16 cellular contexts compared by ENCODE assay signal in genomic region chr4:8939160-8939855, GRCh38.
A peak's percentile ranks its signal among the peaks of the same experiment; 100 is the strongest.
DNase-seq lines count a peak whose midpoint lies in the region; ATAC-seq and TF ChIP-seq lines count a peak whose summit lies in the region.
"Had no signal": no experiment of that assay in that cellular context is flagged by ENCODE, and none has a peak within 500 bp of the region (broad histone marks: within the 10 kb centered on the region; RNA-seq: fewer than 3 reads in every experiment).

No MANE protein-coding gene starts in this region.

- H3K27ac Mint-ChIP-seq in WTC11 = no peak overlapping the region
- H3K27ac Mint-ChIP-seq in stimulated activated memory B cell treated with anti-CD40 and anti-IgM and Interleukin-4, amounts not matched to agents 10 μg/mL and 1 μg/mL and 100 μg/mL, for 72 hours = no peak overlapping the region

- no peak overlapping the region for H3K4me2 ChIP-seq in mesenchymal stem cell (ENCODE audit: low read length, poor library complexity, severe bottlenecking)

- H3K4ac ChIP-seq in mesenchymal stem cell (ENCODE audit: low read depth in 1 of 2, low read length in 2 of 2) = no peak overlapping the region

- H3K36me3 Mint-ChIP-seq in WTC11 = peaks cover 24% of the 10 kb centered on the region
- H3K36me3 Mint-ChIP-seq in stimulated activated memory B cell treated with anti-CD40 and anti-IgM and Interleukin-4, amounts not matched to agents 10 μg/mL and 1 μg/mL and 100 μg/mL, for 72 hours = no peaks in the 10 kb centered on the region

- H2BK15ac ChIP-seq in mesenchymal stem cell (ENCODE audit: low read depth, poor library complexity, severe bottlenecking) = no peak overlapping the region

- no peak overlapping the region for H4K91ac ChIP-seq in mesenchymal stem cell (ENCODE audit: low read length)

- peaks cover 53% of the 10 kb centered on the region for H3K9me3 Mint-ChIP-seq in WTC11
- peaks cover 6% of the 10 kb centered on the region for H3K9me3 Mint-ChIP-seq in stimulated activated memory B cell treated with anti-CD40 and anti-IgM and Interleukin-4, amounts not matched to agents 10 μg/mL and 1 μg/mL and 100 μg/mL, for 72 hours

- no peak overlapping the region for H2BK5ac ChIP-seq in mesenchymal stem cell (ENCODE audit: low read depth, low read length, poor library complexity, severe bottlenecking)

- H3K23ac ChIP-seq in mesenchymal stem cell (ENCODE audit: low read length in 2 of 2) = no peak overlapping the region

- H3K9ac ChIP-seq in HUES6 (ENCODE audit: low read length) (no peak overlapping the region), mesenchymal stem cell (ENCODE audit: low read length) (no peak overlapping the region)

- H2BK120ac ChIP-seq in mesenchymal stem cell (ENCODE audit: low read depth, low read length) = no peak overlapping the region

- no peak overlapping the region for H3K14ac ChIP-seq in mesenchymal stem cell (ENCODE audit: low read length in 2 of 2)

- H3K4me1 ChIP-seq in HUES6 (ENCODE audit: control insufficient read depth, insufficient read depth, low read length) (peaks cover 9% of the 10 kb centered on the region), mucosa of descending colon (ENCODE audit: low read depth) (no peaks in the 10 kb centered on the region), mesenchymal stem cell (ENCODE audit: control insufficient read depth, insufficient read depth, low read depth, low read length) (no peaks in the 10 kb centered on the region)
- H3K4me1 ChIP-seq: Caco-2 had no signal

- no peak for DNase-seq in WTC11 (ENCODE audit: low spot score)
- DNase-seq in mucosa of descending colon = no peak
- DNase-seq in dorsolateral prefrontal cortex = no peak
- DNase-seq in mesenchymal stem cell = no peak
- no peak for DNase-seq in nucleus accumbens (lab: John Stamatoyannopoulos, UW)
- DNase-seq: Caco-2, GOT3, IMR-90, Karpas-422, MM.1S, NCI-H1105, NCI-H1694, NCI-H510A treated with DMSO at 0.1 percent for 48 hours, SHP77 had no signal

- intact Hi-C loops in mucosa of descending colon (cut with DNase I, micrococcal nuclease) (no loop called here), dorsolateral prefrontal cortex (cut with DNase I) (no loop called here)

- CTCF ChIA-PET in WTC11 (lab: Charles Lee) = no interaction called here

- H2BK12ac ChIP-seq in mesenchymal stem cell (ENCODE audit: low read length in 2 of 2) = no peak overlapping the region

- H3K27me3 ChIP-seq in HUES6 (ENCODE audit: control insufficient read depth, insufficient read depth, low read length) (peaks cover 26% of the 10 kb centered on the region; the same call in 1 of the 2 replicates), dorsolateral prefrontal cortex (peaks cover 0 to 38% (median 20%) of the 10 kb centered on the region in 45 donors), mesenchymal stem cell (ENCODE audit: control insufficient read depth in 1 of 2, insufficient read depth in 1 of 2, low read length in 2 of 2) (peaks cover 0 to 4% of the 10 kb centered on the region in 2 experiments)

- H4K8ac ChIP-seq in mesenchymal stem cell (ENCODE audit: low read length) = no peak overlapping the region

- no peak overlapping the region for H3K27ac ChIP-seq in HUES6 (ENCODE audit: low read depth, low read length)
- no peak overlapping the region for H3K27ac ChIP-seq in dorsolateral prefrontal cortex
- H3K27ac ChIP-seq in mesenchymal stem cell (ENCODE audit: low read length, poor library complexity, severe bottlenecking) = no peak overlapping the region

- no peak overlapping the region for H2AFZ ChIP-seq in mesenchymal stem cell (ENCODE audit: low read depth, low read length)

- H3K27me3 Mint-ChIP-seq in WTC11 (ENCODE audit: low read depth) = peaks cover 17% of the 10 kb centered on the region
- H3K27me3 Mint-ChIP-seq in stimulated activated memory B cell treated with anti-CD40 and anti-IgM and Interleukin-4, amounts not matched to agents 10 μg/mL and 1 μg/mL and 100 μg/mL, for 72 hours = peaks cover 9% of the 10 kb centered on the region

- no peaks in the 10 kb centered on the region for H3K79me1 ChIP-seq in mesenchymal stem cell (replicated peaks; ENCODE audit: low read length, poor library complexity, severe bottlenecking)

- TF ChIP-seq CTCF in WTC11 (IDR thresholded peaks at IDR 0.05) = no peak
- TF ChIP-seq CTCF in mucosa of descending colon (IDR thresholded peaks at IDR 0.05) = no peak
- no peak for TF ChIP-seq CTCF in dorsolateral prefrontal cortex (IDR thresholded peaks at IDR 0.05 in 54 of 56, conservative IDR thresholded peaks at IDR 0.05 in 2 of 56; ENCODE audit: low read depth in 1 of 56, partially characterized antibody in 56 of 56)

- H3K18ac ChIP-seq in mesenchymal stem cell (ENCODE audit: low read depth in 1 of 2, low read length in 2 of 2) = no peak overlapping the region

- WGBS in mesenchymal stem cell = 81% methylated on average over 15 of the region's 15 CpGs

- no peak overlapping the region for H3K4me3 Mint-ChIP-seq in WTC11
- H3K4me3 Mint-ChIP-seq in stimulated activated memory B cell treated with anti-CD40 and anti-IgM and Interleukin-4, amounts not matched to agents 10 μg/mL and 1 μg/mL and 100 μg/mL, for 72 hours = no peak overlapping the region

- no peaks in the 10 kb centered on the region for H3K36me3 ChIP-seq in HUES6 (ENCODE audit: control insufficient read depth, insufficient read depth, low read length)
- no peaks in the 10 kb centered on the region for H3K36me3 ChIP-seq in mucosa of descending colon (ENCODE audit: low read depth)
- H3K36me3 ChIP-seq in mesenchymal stem cell (ENCODE audit: control insufficient read depth in 1 of 2, insufficient read depth in 2 of 2, low read depth in 1 of 2, low read length in 2 of 2) = no peaks in the 10 kb centered on the region

- ATAC-seq in WTC11 (peak; percentile 18; the same call in 1 of the 2 replicates), mucosa of descending colon (peak; percentile 15)
- ATAC-seq in stimulated activated memory B cell treated with anti-CD40 and anti-IgM and Interleukin-4, amounts not matched to agents 10 μg/mL and 1 μg/mL and 100 μg/mL, for 72 hours = peak; percentile 41

- peaks cover 3% of the 10 kb centered on the region; the same call in 1 of the 2 replicates for H3K4me1 Mint-ChIP-seq in WTC11
- H3K4me1 Mint-ChIP-seq in stimulated activated memory B cell treated with anti-CD40 and anti-IgM and Interleukin-4, amounts not matched to agents 10 μg/mL and 1 μg/mL and 100 μg/mL, for 72 hours = no peaks in the 10 kb centered on the region

- POLR2A ChIA-PET in WTC11 (lab: Charles Lee) = no interaction called here

- H3K4me3 ChIP-seq in HUES6 (ENCODE audit: low read depth, low read length) (peak overlapping the region; percentile 24; the same call in 1 of the 2 replicates), mucosa of descending colon (no peak overlapping the region), dorsolateral prefrontal cortex (no peak overlapping the region), mesenchymal stem cell (ENCODE audit: insufficient read depth in 1 of 2, low read depth in 1 of 2, low read length in 2 of 2) (no peak overlapping the region)

- H3K9me3 ChIP-seq in HUES6 (ENCODE audit: control insufficient read depth, insufficient read depth, low read depth, low read length) = peaks cover 3% of the 10 kb centered on the region; the same call in 1 of the 2 replicates
- no peaks in the 10 kb centered on the region for H3K9me3 ChIP-seq in mucosa of descending colon
- H3K9me3 ChIP-seq in mesenchymal stem cell (ENCODE audit: control insufficient read depth, low read length) = peaks cover 16% of the 10 kb centered on the region

- no peak overlapping the region for H2AK5ac ChIP-seq in mesenchymal stem cell (ENCODE audit: low read length, severe bottlenecking)

TF ChIP-seq in WTC11, 78 proteins besides CTCF, POLR2A, EP300 and RAD21 (continues in another document):
- TF ChIP-seq ATF6 (CRISPR knock-in tag; IDR thresholded peaks at IDR 0.05) = no peak
- no peak for TF ChIP-seq CREM (CRISPR knock-in tag; IDR thresholded peaks at IDR 0.05)
- TF ChIP-seq ZBTB43 (CRISPR knock-in tag; IDR thresholded peaks at IDR 0.05) = no peak
- TF ChIP-seq ZNF396 (CRISPR knock-in tag; IDR thresholded peaks at IDR 0.05; ENCODE audit: borderline replicate concordance) = no peak
